In genomic region chr2:182836451-182836850, GRCh38 we compare ENCODE assay signal across 1 cellular context.
TF ChIP-seq lines count a peak whose summit lies in the region.

No MANE protein-coding gene starts in this region.

TF ChIP-seq in GM23338, 12 proteins besides CTCF, POLR2A, EP300 and RAD21 (continued from another document):
- TF ChIP-seq, protein P1, sequence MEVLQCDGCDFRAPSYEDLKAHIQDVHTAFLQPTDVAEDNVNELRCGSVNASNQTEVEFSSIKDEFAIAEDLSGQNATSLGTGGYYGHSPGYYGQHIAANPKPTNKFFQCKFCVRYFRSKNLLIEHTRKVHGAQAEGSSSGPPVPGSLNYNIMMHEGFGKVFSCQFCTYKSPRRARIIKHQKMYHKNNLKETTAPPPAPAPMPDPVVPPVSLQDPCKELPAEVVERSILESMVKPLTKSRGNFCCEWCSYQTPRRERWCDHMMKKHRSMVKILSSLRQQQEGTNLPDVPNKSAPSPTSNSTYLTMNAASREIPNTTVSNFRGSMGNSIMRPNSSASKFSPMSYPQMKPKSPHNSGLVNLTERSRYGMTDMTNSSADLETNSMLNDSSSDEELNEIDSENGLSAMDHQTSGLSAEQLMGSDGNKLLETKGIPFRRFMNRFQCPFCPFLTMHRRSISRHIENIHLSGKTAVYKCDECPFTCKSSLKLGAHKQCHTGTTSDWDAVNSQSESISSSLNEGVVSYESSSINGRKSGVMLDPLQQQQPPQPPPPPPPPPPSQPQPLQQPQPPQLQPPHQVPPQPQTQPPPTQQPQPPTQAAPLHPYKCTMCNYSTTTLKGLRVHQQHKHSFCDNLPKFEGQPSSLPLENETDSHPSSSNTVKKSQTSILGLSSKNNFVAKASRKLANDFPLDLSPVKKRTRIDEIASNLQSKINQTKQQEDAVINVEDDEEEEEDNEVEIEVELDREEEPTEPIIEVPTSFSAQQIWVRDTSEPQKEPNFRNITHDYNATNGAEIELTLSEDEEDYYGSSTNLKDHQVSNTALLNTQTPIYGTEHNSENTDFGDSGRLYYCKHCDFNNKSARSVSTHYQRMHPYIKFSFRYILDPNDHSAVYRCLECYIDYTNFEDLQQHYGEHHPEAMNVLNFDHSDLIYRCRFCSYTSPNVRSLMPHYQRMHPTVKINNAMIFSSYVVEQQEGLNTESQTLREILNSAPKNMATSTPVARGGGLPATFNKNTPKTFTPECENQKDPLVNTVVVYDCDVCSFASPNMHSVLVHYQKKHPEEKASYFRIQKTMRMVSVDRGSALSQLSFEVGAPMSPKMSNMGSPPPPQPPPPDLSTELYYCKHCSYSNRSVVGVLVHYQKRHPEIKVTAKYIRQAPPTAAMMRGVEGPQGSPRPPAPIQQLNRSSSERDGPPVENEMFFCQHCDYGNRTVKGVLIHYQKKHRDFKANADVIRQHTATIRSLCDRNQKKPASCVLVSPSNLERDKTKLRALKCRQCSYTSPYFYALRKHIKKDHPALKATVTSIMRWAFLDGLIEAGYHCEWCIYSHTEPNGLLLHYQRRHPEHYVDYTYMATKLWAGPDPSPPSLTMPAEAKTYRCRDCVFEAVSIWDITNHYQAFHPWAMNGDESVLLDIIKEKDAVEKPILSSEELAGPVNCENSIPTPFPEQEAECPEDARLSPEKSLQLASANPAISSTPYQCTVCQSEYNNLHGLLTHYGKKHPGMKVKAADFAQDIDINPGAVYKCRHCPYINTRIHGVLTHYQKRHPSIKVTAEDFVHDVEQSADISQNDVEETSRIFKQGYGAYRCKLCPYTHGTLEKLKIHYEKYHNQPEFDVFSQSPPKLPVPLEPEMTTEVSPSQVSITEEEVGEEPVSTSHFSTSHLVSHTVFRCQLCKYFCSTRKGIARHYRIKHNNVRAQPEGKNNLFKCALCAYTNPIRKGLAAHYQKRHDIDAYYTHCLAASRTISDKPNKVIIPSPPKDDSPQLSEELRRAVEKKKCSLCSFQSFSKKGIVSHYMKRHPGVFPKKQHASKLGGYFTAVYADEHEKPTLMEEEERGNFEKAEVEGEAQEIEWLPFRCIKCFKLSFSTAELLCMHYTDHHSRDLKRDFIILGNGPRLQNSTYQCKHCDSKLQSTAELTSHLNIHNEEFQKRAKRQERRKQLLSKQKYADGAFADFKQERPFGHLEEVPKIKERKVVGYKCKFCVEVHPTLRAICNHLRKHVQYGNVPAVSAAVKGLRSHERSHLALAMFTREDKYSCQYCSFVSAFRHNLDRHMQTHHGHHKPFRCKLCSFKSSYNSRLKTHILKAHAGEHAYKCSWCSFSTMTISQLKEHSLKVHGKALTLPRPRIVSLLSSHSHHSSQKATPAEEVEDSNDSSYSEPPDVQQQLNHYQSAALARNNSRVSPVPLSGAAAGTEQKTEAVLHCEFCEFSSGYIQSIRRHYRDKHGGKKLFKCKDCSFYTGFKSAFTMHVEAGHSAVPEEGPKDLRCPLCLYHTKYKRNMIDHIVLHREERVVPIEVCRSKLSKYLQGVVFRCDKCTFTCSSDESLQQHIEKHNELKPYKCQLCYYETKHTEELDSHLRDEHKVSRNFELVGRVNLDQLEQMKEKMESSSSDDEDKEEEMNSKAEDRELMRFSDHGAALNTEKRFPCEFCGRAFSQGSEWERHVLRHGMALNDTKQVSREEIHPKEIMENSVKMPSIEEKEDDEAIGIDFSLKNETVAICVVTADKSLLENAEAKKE (CRISPR knock-in tag; IDR thresholded peaks at IDR 0.05), result no peak
TF ChIP-seq in GM23338: peak in this region for 0.
